9 cellular contexts compared by ENCODE assay signal in the genomic region with DNA sequence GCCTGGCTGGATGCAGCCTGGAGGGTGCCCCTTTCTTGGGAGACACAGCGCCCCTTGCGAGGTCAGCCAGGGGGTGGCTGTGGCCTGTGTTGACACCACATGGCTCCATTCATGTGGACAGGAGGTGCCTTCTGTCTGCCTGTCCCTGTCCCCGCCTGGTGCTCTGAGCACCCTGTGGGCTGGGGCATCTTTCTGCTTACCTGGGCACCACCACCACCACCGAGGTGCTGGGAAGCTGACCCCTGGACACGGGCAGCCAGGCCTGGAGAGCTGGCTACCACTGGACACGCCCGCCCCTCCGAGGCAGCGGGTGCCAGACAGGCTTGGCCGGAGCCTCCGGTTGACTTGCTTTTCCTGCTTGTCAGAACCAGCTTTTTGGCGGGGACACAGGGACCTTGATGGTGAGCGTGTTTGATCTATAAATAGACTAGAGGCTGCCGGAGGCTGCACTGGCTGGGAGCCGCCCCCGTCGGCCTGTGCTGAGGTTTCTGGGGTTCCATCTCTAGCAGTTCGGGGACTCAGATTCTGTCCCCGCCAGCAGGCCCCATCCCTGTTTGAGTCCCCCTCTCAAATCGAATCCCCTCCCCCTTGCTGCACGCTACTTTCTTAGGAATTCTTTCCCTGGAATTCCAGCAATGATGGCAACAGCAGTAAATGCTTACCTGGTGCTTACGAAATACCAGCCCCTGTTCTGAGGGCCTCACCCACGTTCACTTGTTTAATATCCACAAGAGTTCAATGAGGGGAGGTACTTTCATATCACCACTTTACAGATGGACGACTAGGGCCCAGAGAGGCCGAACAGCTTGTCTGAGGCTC.
DNase-seq lines count a peak whose midpoint lies in the region; ATAC-seq, FAIRE-seq and TF ChIP-seq lines count a peak whose summit lies in the region.
"Had no signal": no experiment of that assay in that cellular context is flagged by ENCODE, and none has a peak within 500 bp of the region (broad histone marks: within the 10 kb centered on the region; RNA-seq: fewer than 3 reads in every experiment).

No MANE protein-coding gene starts in this region.

- no peaks in the 10 kb centered on the region for H3K36me3 Mint-ChIP-seq in brain
- no peaks in the 10 kb centered on the region for H3K36me3 Mint-ChIP-seq in stimulated activated naive B cell treated with anti-CD40 and anti-IgM and Interleukin-4, amounts not matched to agents 10 μg/mL and 1 μg/mL and 100 μg/mL, for 72 hours

- peak overlapping the region in 3 of 5 experiments; percentile 70 to 93 (median 71) for H3K27ac Mint-ChIP-seq in brain
- peak overlapping the region; percentile 62 for H3K27ac Mint-ChIP-seq in stimulated activated naive B cell treated with anti-CD40 and anti-IgM and Interleukin-4, amounts not matched to agents 10 μg/mL and 1 μg/mL and 100 μg/mL, for 72 hours

- no peak for ATAC-seq in stimulated activated naive B cell treated with anti-CD40 and anti-IgM and Interleukin-4, amounts not matched to agents 10 μg/mL and 1 μg/mL and 100 μg/mL, for 72 hours (replicated peaks)
- ATAC-seq in HG03469 (IDR thresholded peaks at IDR 0.05; ENCODE audit: unreplicated experiment) = no peak

- peak; percentile 48 for DNase-seq in HT-29 (ENCODE audit: low spot score)
- peak; percentile 14 for DNase-seq in iris pigment epithelial cell (ENCODE audit: low read depth)
- no peak for DNase-seq in stimulated activated naive B cell treated with anti-CD40 and anti-IgM and Interleukin-4, amounts not matched to agents 10 μg/mL and 1 μg/mL and 100 μg/mL, for 72 hours
- DNase-seq in DMS53 treated with DMSO at 0.1 percent for 48 hours (lab: John Stamatoyannopoulos, UW; ENCODE audit: unreplicated experiment) = no peak
- no peak for DNase-seq in D721Med (ENCODE audit: insufficient read length, low spot score)
- no peak for DNase-seq in NCI-H146 (lab: John Stamatoyannopoulos, UW)
- DNase-seq: SK-N-SH had no signal

- no peak for FAIRE-seq in D721Med (lab: Jason Lieb, UNC)

- TF ChIP-seq CTCF in brain (conservative IDR thresholded peaks at IDR 0.05) (no peak), D721Med (IDR thresholded peaks at IDR 0.05; ENCODE audit: insufficient read depth, missing control alignments) (no peak)

- H3K4me3 Mint-ChIP-seq in brain = no peak overlapping the region
- H3K4me3 Mint-ChIP-seq in stimulated activated naive B cell treated with anti-CD40 and anti-IgM and Interleukin-4, amounts not matched to agents 10 μg/mL and 1 μg/mL and 100 μg/mL, for 72 hours = no peak overlapping the region

- peaks cover 2% of the 10 kb centered on the region for H3K27me3 Mint-ChIP-seq in brain
- peaks cover 23 to 32% of the 10 kb centered on the region in 2 donors for H3K27me3 Mint-ChIP-seq in stimulated activated naive B cell treated with anti-CD40 and anti-IgM and Interleukin-4, amounts not matched to agents 10 μg/mL and 1 μg/mL and 100 μg/mL, for 72 hours

- H3K9me3 Mint-ChIP-seq in brain = peaks cover 0 to 5% (median 0%) of the 10 kb centered on the region in 5 experiments
- H3K9me3 Mint-ChIP-seq in stimulated activated naive B cell treated with anti-CD40 and anti-IgM and Interleukin-4, amounts not matched to agents 10 μg/mL and 1 μg/mL and 100 μg/mL, for 72 hours = no peaks in the 10 kb centered on the region

- peaks cover 56% of the 10 kb centered on the region for H3K4me1 Mint-ChIP-seq in brain
- peaks cover 9 to 15% of the 10 kb centered on the region in 2 donors for H3K4me1 Mint-ChIP-seq in stimulated activated naive B cell treated with anti-CD40 and anti-IgM and Interleukin-4, amounts not matched to agents 10 μg/mL and 1 μg/mL and 100 μg/mL, for 72 hours

Comparison
In these comparisons a context has a peak if more than half of its experiments do, and no peak if none do; other contexts are left out.
1. DNase-seq: peak in HT-29 (single experiment) and iris pigment epithelial cell (single experiment); none in stimulated activated naive B cell treated with anti-CD40 and anti-IgM and Interleukin-4, amounts not matched to agents 10 μg/mL and 1 μg/mL and 100 μg/mL, for 72 hours (single experiment), DMS53 treated with DMSO at 0.1 percent for 48 hours (single experiment), D721Med (single experiment) and NCI-H146 (single experiment).